Comparison of ENCODE assay signal across 1 cellular context in genomic region chr10:34190594-34190993, GRCh38.
TF ChIP-seq lines count a peak whose summit lies in the region.

No MANE protein-coding gene starts in this region.

TF ChIP-seq in GM23338, 12 proteins besides CTCF, POLR2A, EP300 and RAD21 (continued from another document):
- no peak for TF ChIP-seq ZNF462 (CRISPR knock-in tag; IDR thresholded peaks at IDR 0.05)
- TF ChIP-seq ZNF331 (CRISPR knock-in tag; IDR thresholded peaks at IDR 0.05; ENCODE audit: low read depth) = no peak
- TF ChIP-seq EZH2 (IDR thresholded peaks at IDR 0.05; ENCODE audit: low read depth, unreplicated experiment) = no peak
- no peak for TF ChIP-seq CREB1 (CRISPR knock-in tag; IDR thresholded peaks at IDR 0.05; ENCODE audit: low read depth)
- TF ChIP-seq ZNF114 (CRISPR knock-in tag; IDR thresholded peaks at IDR 0.05) = no peak
- no peak for TF ChIP-seq ETS1 (IDR thresholded peaks at IDR 0.05)
TF ChIP-seq in GM23338: peak in this region for 0.
